ENCODE assay signal across 1 cellular context in genomic region chr7:47317537-47317936, GRCh38.
TF ChIP-seq lines count a peak whose summit lies in the region.

No MANE protein-coding gene starts in this region.

TF ChIP-seq in IMR-90, 13 proteins besides CTCF, POLR2A, EP300 and RAD21:
- TF ChIP-seq RCOR1 (IDR thresholded peaks at IDR 0.05; ENCODE audit: insufficient replicate concordance, low read length) (no peak), USF2 (IDR thresholded peaks at IDR 0.05; ENCODE audit: low read depth, low read length) (no peak), RFX5 (IDR thresholded peaks at IDR 0.05; ENCODE audit: low read depth, low read length) (no peak), MXI1 (IDR thresholded peaks at IDR 0.05; ENCODE audit: borderline replicate concordance, low read depth, low read length) (no peak), NFE2L2 (IDR thresholded peaks at IDR 0.05; ENCODE audit: low read depth, low read length) (no peak), FOS (IDR thresholded peaks at IDR 0.05; ENCODE audit: low read depth, low read length) (no peak)
